15 cellular contexts compared by ENCODE assay signal in genomic region chr15:67335534-67336222, GRCh38.
"Had no signal": no experiment of that assay in that cellular context is flagged by ENCODE, and none has a peak within 500 bp of the region (broad histone marks: within the 10 kb centered on the region; RNA-seq: fewer than 3 reads in every experiment).

No MANE protein-coding gene starts in this region.

- H3K4me1 ChIP-seq: lower lobe of right lung, uterus had no signal

- H3K9me3 ChIP-seq: gastrocnemius medialis, heart left ventricle, lower lobe of right lung, uterus had no signal

- H3K36me3 ChIP-seq: brain microvascular endothelial cell, gastrocnemius medialis, heart left ventricle, lower lobe of right lung, uterus had no signal

- H3K27me3 ChIP-seq: brain microvascular endothelial cell, gastrocnemius medialis, heart left ventricle, uterus had no signal

- DNase-seq: activated CD4-positive, alpha-beta T cell treated with anti-CD3 and anti-CD28 coated beads for 48 hours; activated CD8-positive, alpha-beta T cell treated with anti-CD3 and anti-CD28 coated beads, Interleukin-2, amount 10 ng/mL, durations not matched to agents 7 days and 5 days; activated naive CD8-positive, alpha-beta T cell treated with anti-CD3 and anti-CD28 coated beads, Interleukin-2, amount 10 ng/mL, durations not matched to agents 7 days and 5 days; brain microvascular endothelial cell; cerebellar nuclear complex; effector memory CD4-positive, alpha-beta T cell; gastrocnemius medialis; heart left ventricle; left cardiac atrium; lower lobe of right lung; stimulated activated CD4-positive, alpha-beta T cell treated with anti-CD3 and anti-CD28 coated beads, Interleukin-1b, Interleukin-23, amount 100 ng/mL, for 48 hours; T-helper 17 cell; uterus had no signal

- ATAC-seq: activated CD8-positive, alpha-beta T cell treated with anti-CD3 and anti-CD28 coated beads, Interleukin-2, amount 10 ng/mL, durations not matched to agents 7 days and 5 days; gastrocnemius medialis; heart left ventricle; left cardiac atrium; lower lobe of right lung; sciatic nerve; T-helper 17 cell; WTC11 had no signal

- H3K4me3 ChIP-seq: gastrocnemius medialis, heart left ventricle, lower lobe of right lung, uterus had no signal

- H3K27ac ChIP-seq: brain microvascular endothelial cell, gastrocnemius medialis, heart left ventricle, lower lobe of right lung, uterus had no signal
